1 cellular context compared by ENCODE assay signal in genomic region chr13:25768726-25769270, GRCh38.
TF ChIP-seq lines count a peak whose summit lies in the region.

No MANE protein-coding gene starts in this region.

TF ChIP-seq in IMR-90, 13 proteins besides CTCF, POLR2A, EP300 and RAD21 (continued from another document):
- TF ChIP-seq USF2 (IDR thresholded peaks at IDR 0.05; ENCODE audit: low read depth, low read length) (no peak), MXI1 (IDR thresholded peaks at IDR 0.05; ENCODE audit: borderline replicate concordance, low read depth, low read length) (no peak), RCOR1 (IDR thresholded peaks at IDR 0.05; ENCODE audit: insufficient replicate concordance, low read length) (no peak), CEBPB (IDR thresholded peaks at IDR 0.05; ENCODE audit: low read depth, low read length) (no peak), MAFK (IDR thresholded peaks at IDR 0.05; ENCODE audit: low read depth, low read length) (no peak), NFE2L2 (IDR thresholded peaks at IDR 0.05; ENCODE audit: low read depth, low read length) (no peak)
